In genomic region chr17:67458203-67458602, GRCh38 we compare ENCODE assay signal across 15 cellular contexts.
DNase-seq lines count a peak whose midpoint lies in the region; ATAC-seq and TF ChIP-seq lines count a peak whose summit lies in the region.
"Had no signal": no experiment of that assay in that cellular context is flagged by ENCODE, and none has a peak within 500 bp of the region (broad histone marks: within the 10 kb centered on the region; RNA-seq: fewer than 3 reads in every experiment).

No MANE protein-coding gene starts in this region.

- H3K9me3 Mint-ChIP-seq in activated naive CD8-positive, alpha-beta T cell (ENCODE audit: low read depth) = peaks cover 12% of the 10 kb centered on the region
- peaks cover 19% of the 10 kb centered on the region for H3K9me3 Mint-ChIP-seq in activated naive CD8-positive, alpha-beta T cell treated with anti-CD3 and anti-CD28 coated beads for 36 hours
- peaks cover 9 to 10% of the 10 kb centered on the region in 2 experiments; a peak in 4 of 5 replicates for H3K9me3 Mint-ChIP-seq in H9
- peaks cover 4 to 9% of the 10 kb centered on the region in 2 donors for H3K9me3 Mint-ChIP-seq in effector memory CD8-positive, alpha-beta T cell
- peaks cover 12 to 19% of the 10 kb centered on the region in 2 donors for H3K9me3 Mint-ChIP-seq in stimulated activated naive B cell treated with anti-CD40 and anti-IgM and Interleukin-4, amounts not matched to agents 10 μg/mL and 1 μg/mL and 100 μg/mL, for 72 hours

- H2BK12ac ChIP-seq in H9 (ENCODE audit: insufficient read length, low read depth, low read length) = no peak overlapping the region

- H3K23me2 ChIP-seq in H9 (ENCODE audit: insufficient read length, low read depth, low read length, poor library complexity, severe bottlenecking) = no peaks in the 10 kb centered on the region

- no peak overlapping the region for H2AFZ ChIP-seq in H9 (ENCODE audit: low read length)
- H2AFZ ChIP-seq: GM23338 had no signal

- no peaks in the 10 kb centered on the region for H3K9me3 ChIP-seq in H9 (ENCODE audit: control insufficient read depth, low read depth, low read length)
- H3K9me3 ChIP-seq: BE2C had no signal

- WGBS in H9 (ENCODE audit: extremely low coverage, insufficient read length, low lambda C conversion rate) = no CpG with 5 or more reads among the region's 2 CpGs

- H3K4me1 Mint-ChIP-seq in activated naive CD8-positive, alpha-beta T cell (ENCODE audit: low read depth) = peaks cover 80% of the 10 kb centered on the region
- H3K4me1 Mint-ChIP-seq in activated naive CD8-positive, alpha-beta T cell treated with anti-CD3 and anti-CD28 coated beads for 36 hours = peaks cover 44% of the 10 kb centered on the region
- H3K4me1 Mint-ChIP-seq in H9 = peaks cover 12 to 15% of the 10 kb centered on the region in 2 experiments
- peaks cover 45 to 81% of the 10 kb centered on the region in 2 donors for H3K4me1 Mint-ChIP-seq in effector memory CD8-positive, alpha-beta T cell (ENCODE audit: low read depth in 2 of 2)
- peaks cover 8 to 10% of the 10 kb centered on the region in 2 donors for H3K4me1 Mint-ChIP-seq in stimulated activated naive B cell treated with anti-CD40 and anti-IgM and Interleukin-4, amounts not matched to agents 10 μg/mL and 1 μg/mL and 100 μg/mL, for 72 hours

- H3K27me3 Mint-ChIP-seq in activated naive CD8-positive, alpha-beta T cell = no peaks in the 10 kb centered on the region
- no peaks in the 10 kb centered on the region for H3K27me3 Mint-ChIP-seq in activated naive CD8-positive, alpha-beta T cell treated with anti-CD3 and anti-CD28 coated beads for 36 hours
- peaks cover 1% of the 10 kb centered on the region for H3K27me3 Mint-ChIP-seq in H9 (ENCODE audit: low read depth)
- no peaks in the 10 kb centered on the region for H3K27me3 Mint-ChIP-seq in effector memory CD8-positive, alpha-beta T cell
- no peaks in the 10 kb centered on the region for H3K27me3 Mint-ChIP-seq in stimulated activated naive B cell treated with anti-CD40 and anti-IgM and Interleukin-4, amounts not matched to agents 10 μg/mL and 1 μg/mL and 100 μg/mL, for 72 hours

- H3K27ac ChIP-seq in H9 (ENCODE audit: insufficient read length, low read depth, low read length) = no peak overlapping the region
- H3K27ac ChIP-seq in coronary artery = no peak overlapping the region

- no peak overlapping the region for H3K23ac ChIP-seq in H9 (ENCODE audit: insufficient read length, low read depth, low read length)

- no peak overlapping the region for H3K4ac ChIP-seq in H9 (ENCODE audit: low read depth, low read length)

- H3K4me3 ChIP-seq in coronary artery = no peak overlapping the region
- H3K4me3 ChIP-seq: GM23338 had no signal

- H3K4me2 ChIP-seq in H9 (ENCODE audit: insufficient read depth, insufficient read length, low read length) = no peak overlapping the region
- H3K4me2 ChIP-seq: GM23338 had no signal

- no peak overlapping the region for H3K18ac ChIP-seq in H9 (ENCODE audit: insufficient read length, low read depth, low read length)

- peaks cover 3% of the 10 kb centered on the region for H3K79me1 ChIP-seq in H9 (ENCODE audit: insufficient read depth, low read depth, low read length, poor library complexity, severe bottlenecking)

- no peak overlapping the region for H3K14ac ChIP-seq in H9 (ENCODE audit: insufficient read depth, low read length)

- no peak overlapping the region for H3K4me3 Mint-ChIP-seq in activated naive CD8-positive, alpha-beta T cell
- H3K4me3 Mint-ChIP-seq in activated naive CD8-positive, alpha-beta T cell treated with anti-CD3 and anti-CD28 coated beads for 36 hours = no peak overlapping the region
- no peak overlapping the region for H3K4me3 Mint-ChIP-seq in H9
- peak overlapping the region in 1 of 2 donors; percentile 32 for H3K4me3 Mint-ChIP-seq in effector memory CD8-positive, alpha-beta T cell
- H3K4me3 Mint-ChIP-seq in stimulated activated naive B cell treated with anti-CD40 and anti-IgM and Interleukin-4, amounts not matched to agents 10 μg/mL and 1 μg/mL and 100 μg/mL, for 72 hours = no peak overlapping the region
- H3K4me3 Mint-ChIP-seq: GM23338 had no signal

- H3K36me3 Mint-ChIP-seq in activated naive CD8-positive, alpha-beta T cell = peaks cover 19% of the 10 kb centered on the region
- peaks cover 32% of the 10 kb centered on the region for H3K36me3 Mint-ChIP-seq in activated naive CD8-positive, alpha-beta T cell treated with anti-CD3 and anti-CD28 coated beads for 36 hours
- peaks cover 8 to 16% (median 15%) of the 10 kb centered on the region in 3 experiments for H3K36me3 Mint-ChIP-seq in H9 (ENCODE audit: insufficient read depth in 1 of 3, low read depth in 3 of 3)
- peaks cover 4% of the 10 kb centered on the region for H3K36me3 Mint-ChIP-seq in effector memory CD8-positive, alpha-beta T cell (ENCODE audit: insufficient read depth)
- peaks cover 8 to 17% of the 10 kb centered on the region in 2 donors for H3K36me3 Mint-ChIP-seq in stimulated activated naive B cell treated with anti-CD40 and anti-IgM and Interleukin-4, amounts not matched to agents 10 μg/mL and 1 μg/mL and 100 μg/mL, for 72 hours

- H4K5ac ChIP-seq in H9 (ENCODE audit: insufficient read length, low read depth, low read length) = no peak overlapping the region

- no peaks in the 10 kb centered on the region for H4K20me1 ChIP-seq in H9 (ENCODE audit: control insufficient read depth, insufficient read depth, insufficient read length)

- no peaks in the 10 kb centered on the region for H3K4me1 ChIP-seq in H9 (ENCODE audit: insufficient read depth, low read length)
- H3K4me1 ChIP-seq: BE2C had no signal

- H2AK5ac ChIP-seq in H9 (ENCODE audit: insufficient read length, low read length) = no peak overlapping the region

- H3K56ac ChIP-seq in H9 (ENCODE audit: insufficient read length, low read depth, low read length) = no peak overlapping the region

- no peak overlapping the region for H2BK5ac ChIP-seq in H9 (ENCODE audit: insufficient read length, low read length)

- no peak overlapping the region for H4K91ac ChIP-seq in H9 (ENCODE audit: insufficient read length, low read depth, low read length)

- peak overlapping the region; percentile 92 for H3K27ac Mint-ChIP-seq in activated naive CD8-positive, alpha-beta T cell
- no peak overlapping the region for H3K27ac Mint-ChIP-seq in activated naive CD8-positive, alpha-beta T cell treated with anti-CD3 and anti-CD28 coated beads for 36 hours
- peak overlapping the region in 2 of 3 experiments; percentile 17 to 22; a peak in 2 of 7 replicates for H3K27ac Mint-ChIP-seq in H9
- peak overlapping the region; percentile 5 to 86 for H3K27ac Mint-ChIP-seq in effector memory CD8-positive, alpha-beta T cell
- peak overlapping the region; percentile 67 for H3K27ac Mint-ChIP-seq in stimulated activated naive B cell treated with anti-CD40 and anti-IgM and Interleukin-4, amounts not matched to agents 10 μg/mL and 1 μg/mL and 100 μg/mL, for 72 hours
- H3K27ac Mint-ChIP-seq: GM23338 had no signal

- no peak overlapping the region for H2BK15ac ChIP-seq in H9 (ENCODE audit: low read depth, low read length)

- TF ChIP-seq CTCF in H9 (conservative IDR thresholded peaks at IDR 0.05) (no peak), coronary artery (IDR thresholded peaks at IDR 0.05) (no peak)

- no peak overlapping the region for H3T11ph ChIP-seq in H9 (ENCODE audit: low read length)

- H3K9ac ChIP-seq in H9 (ENCODE audit: extremely low read depth, insufficient read length, low read length) = no peak overlapping the region

- no peak overlapping the region for H2BK20ac ChIP-seq in H9 (ENCODE audit: low read depth, low read length, poor library complexity, severe bottlenecking)

- no peak overlapping the region for H4K8ac ChIP-seq in H9 (replicated peaks; ENCODE audit: insufficient read length, low read depth, low read length)

- ATAC-seq in effector memory CD8-positive, alpha-beta T cell (replicated peaks) = no peak
- no peak for ATAC-seq in stimulated activated naive B cell treated with anti-CD40 and anti-IgM and Interleukin-4, amounts not matched to agents 10 μg/mL and 1 μg/mL and 100 μg/mL, for 72 hours (replicated peaks)
- ATAC-seq: GM23338 had no signal

- H3K27me3 ChIP-seq in H9 (ENCODE audit: insufficient read depth, low read length) = no peaks in the 10 kb centered on the region
- H3K27me3 ChIP-seq: BE2C had no signal

- H3K79me2 ChIP-seq in H9 (ENCODE audit: insufficient read depth, low read length) = peaks cover 2% of the 10 kb centered on the region; the same call in 1 of the 2 replicates

- no peak for DNase-seq in activated naive CD8-positive, alpha-beta T cell treated with anti-CD3 and anti-CD28 coated beads for 36 hours
- DNase-seq in H9 (no peak), H4 (ENCODE audit: low spot score) (no peak), coronary artery (ENCODE audit: low spot score) (no peak)
- DNase-seq in effector memory CD8-positive, alpha-beta T cell = no peak
- DNase-seq in stimulated activated naive B cell treated with anti-CD40 and anti-IgM and Interleukin-4, amounts not matched to agents 10 μg/mL and 1 μg/mL and 100 μg/mL, for 72 hours = no peak
- DNase-seq: BE2C, GF-D8, NCI-H2029, NCI-H2171, NCI-H446, NCI-H69, SHP77 had no signal

- H2BK120ac ChIP-seq in H9 (ENCODE audit: low read depth, low read length, poor library complexity, severe bottlenecking) = no peak overlapping the region
